ENCODE assay signal across 30 cellular contexts in the genomic region with DNA sequence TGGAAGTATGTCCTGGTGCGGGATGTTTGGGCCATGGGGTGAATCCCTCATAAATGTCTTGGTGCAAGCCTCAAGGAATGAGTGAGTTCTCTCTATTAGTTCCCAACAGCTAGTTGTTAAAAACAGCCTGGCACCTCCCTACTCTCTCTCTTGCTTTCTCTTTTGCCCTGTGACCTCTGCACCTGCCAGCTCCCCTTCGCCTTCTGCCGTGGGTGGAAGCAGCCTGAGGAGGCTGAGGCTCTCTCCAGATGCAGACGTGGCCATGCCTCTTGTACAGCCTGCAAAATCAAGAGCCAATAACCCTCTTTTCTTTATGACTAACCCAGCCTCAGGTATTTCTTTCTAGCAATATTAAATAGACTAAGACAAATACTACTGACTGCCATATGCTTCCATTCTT.
"Had no signal": no experiment of that assay in that cellular context is flagged by ENCODE, and none has a peak within 500 bp of the region (broad histone marks: within the 10 kb centered on the region; RNA-seq: fewer than 3 reads in every experiment).

No MANE protein-coding gene starts in this region.

- H3K4me2 ChIP-seq: PC-9, SK-N-SH had no signal

- H3K4me1 ChIP-seq: SJSA1 had no signal

- H3K27ac ChIP-seq: PC-9, SJSA1 had no signal

- H3K27me3 ChIP-seq: MG63, SJSA1 had no signal

- H2AFZ ChIP-seq: PC-9 had no signal

- ATAC-seq: Panc1 had no signal

- H3K4me3 ChIP-seq: MG63, PC-9, SJSA1 had no signal

- H3K9me3 ChIP-seq: MG63, SJSA1 had no signal

- H3K9ac ChIP-seq: SK-N-SH had no signal

- H3K36me3 ChIP-seq: MG63, SJSA1 had no signal

- DNase-seq: Kasumi-1, KG1, MG63, MV-4-11, NCI-H1092, NCI-H1105, NCI-H1417 treated with DMSO at 0.1 percent for 48 hours, NCI-H1436 treated with DMSO at 0.1 percent for 48 hours, NCI-H187, NCI-H1930, NCI-H2029 treated with DMSO at 0.1 percent for 48 hours, NCI-H2081 treated with DMSO at 0.1 percent for 48 hours, NCI-H2107, NCI-H2171, NCI-H226, NCI-H446 treated with DMSO at 0.1 percent for 48 hours, NCI-H510A, NCI-H524, NCI-H526, NCI-H69, NCI-H748 treated with DMSO at 0.1 percent for 48 hours, NCI-H82, Right ventricle myocardium superior, SHP77 treated with DMSO at 0.1 percent for 48 hours, SK-N-SH, SW 1271, T-helper 1 cell had no signal
